In genomic region chr5:34534237-34535108, GRCh38 we compare ENCODE assay signal across 8 cellular contexts.
DNase-seq lines count a peak whose midpoint lies in the region; ATAC-seq, FAIRE-seq and TF ChIP-seq lines count a peak whose summit lies in the region.

No MANE protein-coding gene starts in this region.

- DNase-seq in AG09309 (ENCODE audit: low read depth) (peak; percentile 87), endothelial cell of umbilical vein (ENCODE audit: low read depth, low spot score) (peak; percentile 50), activated gamma-delta T cell (lab: John Stamatoyannopoulos, UW) (no peak), NCI-H510A treated with DMSO at 0.1 percent for 48 hours (lab: John Stamatoyannopoulos, UW) (no peak), NCI-H2171 (lab: John Stamatoyannopoulos, UW) (no peak), HEK293T (ENCODE audit: extremely low spot score) (no peak)

- no peak overlapping the region for H3K27ac ChIP-seq in endothelial cell of umbilical vein (ENCODE audit: insufficient read depth, low read depth, low read length)

- H3K9me1 ChIP-seq in endothelial cell of umbilical vein (replicated peaks; ENCODE audit: control insufficient read depth, extremely low read depth, insufficient read depth, low read length) = no peaks in the 10 kb centered on the region

- FAIRE-seq in endothelial cell of umbilical vein (lab: Jason Lieb, UNC) = peak; percentile 55

- POLR2A ChIA-PET in endothelial cell of umbilical vein (lab: Charles Lee) = no interaction called here
- POLR2A ChIA-PET in HEK293T (lab: Yijun Ruan, JAX) = no interaction called here

- no peaks in the 10 kb centered on the region for H3K79me2 ChIP-seq in endothelial cell of umbilical vein (ENCODE audit: control insufficient read depth, insufficient read depth, low read length)

- CTCF ChIA-PET in endothelial cell of umbilical vein (lab: Charles Lee) = interaction anchor here (0.6 to 1.8 kb wide), 5 partner anchors 11 to 44 kb away, joined by 3 to 7 read pairs (median 3); no protein-coding TSS in a partner anchor
- CTCF ChIA-PET in HEK293T (lab: Yijun Ruan, JAX) = interaction anchor here (0.6 kb wide), 1 partner anchor 43 kb away, joined by 3 read pairs; no protein-coding TSS in a partner anchor

- TF ChIP-seq CTCF in AG09309 (IDR thresholded peaks at IDR 0.05; ENCODE audit: control insufficient read depth, insufficient read depth, low read depth, low read length, missing control alignments) (no peak), endothelial cell of umbilical vein (IDR thresholded peaks at IDR 0.05; ENCODE audit: extremely low read depth in 1 of 2, insufficient read depth in 1 of 2, low read depth in 1 of 2, low read length in 2 of 2) (no peak)

- no peak for TF ChIP-seq POLR2A in endothelial cell of umbilical vein (IDR thresholded peaks at IDR 0.05; ENCODE audit: low read depth, low read length)

- H3K9ac ChIP-seq in endothelial cell of umbilical vein (replicated peaks; ENCODE audit: extremely low read depth, insufficient read depth, low read length) = no peak overlapping the region

- intact Hi-C loops in endothelial cell of umbilical vein (cut with micrococcal nuclease) = loop anchor here (2.0 kb wide), 1 partner anchor 52 kb away; no protein-coding TSS in a partner anchor

- H3K4me2 ChIP-seq in endothelial cell of umbilical vein (ENCODE audit: insufficient read depth, low read length) = no peak overlapping the region

- H3K36me3 ChIP-seq in endothelial cell of umbilical vein (ENCODE audit: control insufficient read depth in 2 of 2, extremely low read depth in 1 of 2, insufficient read depth in 2 of 2, low read length in 2 of 2) = no peaks in the 10 kb centered on the region

- no TSS peak for BruUV-seq in endothelial cell of umbilical vein (replicated peaks; lab: Mats Ljungman, UMichigan)

- H3K4me3 ChIP-seq in AG09309 (ENCODE audit: control insufficient read depth, low read depth, low read length) (no peak overlapping the region), endothelial cell of umbilical vein (replicated peaks in 1 of 3; ENCODE audit: insufficient read depth in 1 of 3, low read depth in 1 of 3, low read length in 3 of 3) (no peak overlapping the region)

- ATAC-seq in GM19438 (IDR thresholded peaks at IDR 0.05; ENCODE audit: low read depth, unreplicated experiment) (peak; percentile 73), HG03378 (IDR thresholded peaks at IDR 0.05; ENCODE audit: unreplicated experiment) (peak; percentile 63)

- no peaks in the 10 kb centered on the region for H4K20me1 ChIP-seq in endothelial cell of umbilical vein (replicated peaks; ENCODE audit: control insufficient read depth, extremely low read depth, insufficient read depth, low read length)

- H3K27me3 ChIP-seq in endothelial cell of umbilical vein (ENCODE audit: control insufficient read depth in 2 of 2, insufficient read depth in 2 of 2, low read length in 2 of 2) = no peaks in the 10 kb centered on the region

- H2AFZ ChIP-seq in endothelial cell of umbilical vein (ENCODE audit: low read depth, low read length) = peak overlapping the region; percentile 14

- dilution Hi-C loops in endothelial cell of umbilical vein (cut with MboI; ENCODE audit: extremely low pct_ligation_motif_present, low sequenced_read_pairs) = no loop called here

- no peaks in the 10 kb centered on the region for H3K9me3 ChIP-seq in endothelial cell of umbilical vein (replicated peaks; ENCODE audit: control insufficient read depth, insufficient read depth, low read length)

- peaks cover 16% of the 10 kb centered on the region for H3K4me1 ChIP-seq in endothelial cell of umbilical vein (ENCODE audit: control insufficient read depth, extremely low read depth, insufficient read depth, low read length)

TF ChIP-seq in endothelial cell of umbilical vein, 7 proteins besides CTCF, POLR2A, EP300 and RAD21:
- no peak for TF ChIP-seq EZH2 (IDR thresholded peaks at IDR 0.05; ENCODE audit: borderline replicate concordance, low read depth, low read length, severe bottlenecking)
- TF ChIP-seq FOS (IDR thresholded peaks at IDR 0.05; ENCODE audit: borderline replicate concordance, insufficient read depth, low read length) = no peak
- TF ChIP-seq MYC (IDR thresholded peaks at IDR 0.05; ENCODE audit: low read depth, low read length) = no peak
- no peak for TF ChIP-seq GATA2 (IDR thresholded peaks at IDR 0.05; ENCODE audit: insufficient read depth, insufficient read length, low read depth, low read length)
- no peak for TF ChIP-seq MAX (IDR thresholded peaks at IDR 0.05; ENCODE audit: insufficient read depth, insufficient read length)
- TF ChIP-seq JUN (IDR thresholded peaks at IDR 0.05; ENCODE audit: borderline replicate concordance, insufficient read depth, insufficient read length, low read depth) = no peak
- TF ChIP-seq POLR2AphosphoS5 (IDR thresholded peaks at IDR 0.05; ENCODE audit: insufficient read depth, low read depth, low read length) = no peak

TF ChIP-seq in HEK293T, 16 proteins besides CTCF, POLR2A, EP300 and RAD21:
- no peak for TF ChIP-seq FOXA1 (IDR thresholded peaks at IDR 0.05)
- no peak for TF ChIP-seq FOXM1 (IDR thresholded peaks at IDR 0.05; ENCODE audit: borderline replicate concordance)
- no peak for TF ChIP-seq FOXK2 (IDR thresholded peaks at IDR 0.05)
- TF ChIP-seq LEF1 (IDR thresholded peaks at IDR 0.05; ENCODE audit: borderline replicate concordance) = no peak
- no peak for TF ChIP-seq TARDBP (IDR thresholded peaks at IDR 0.05)
- TF ChIP-seq, protein P1, sequence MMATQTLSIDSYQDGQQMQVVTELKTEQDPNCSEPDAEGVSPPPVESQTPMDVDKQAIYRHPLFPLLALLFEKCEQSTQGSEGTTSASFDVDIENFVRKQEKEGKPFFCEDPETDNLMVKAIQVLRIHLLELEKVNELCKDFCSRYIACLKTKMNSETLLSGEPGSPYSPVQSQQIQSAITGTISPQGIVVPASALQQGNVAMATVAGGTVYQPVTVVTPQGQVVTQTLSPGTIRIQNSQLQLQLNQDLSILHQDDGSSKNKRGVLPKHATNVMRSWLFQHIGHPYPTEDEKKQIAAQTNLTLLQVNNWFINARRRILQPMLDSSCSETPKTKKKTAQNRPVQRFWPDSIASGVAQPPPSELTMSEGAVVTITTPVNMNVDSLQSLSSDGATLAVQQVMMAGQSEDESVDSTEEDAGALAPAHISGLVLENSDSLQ (IDR thresholded peaks at IDR 0.05) = no peak
- no peak for TF ChIP-seq NFRKB (IDR thresholded peaks at IDR 0.05)
- no peak for TF ChIP-seq ZNF384 (IDR thresholded peaks at IDR 0.05)
- TF ChIP-seq CTBP1 (IDR thresholded peaks at IDR 0.05; ENCODE audit: borderline replicate concordance) = no peak
- TF ChIP-seq L3MBTL2 (conservative IDR thresholded peaks at IDR 0.05) = no peak
- no peak for TF ChIP-seq SP1 (IDR thresholded peaks at IDR 0.05)
- TF ChIP-seq HDGF (IDR thresholded peaks at IDR 0.05; ENCODE audit: borderline replicate concordance) = no peak
- no peak for TF ChIP-seq BHLHE40 (IDR thresholded peaks at IDR 0.05; ENCODE audit: borderline replicate concordance)
- no peak for TF ChIP-seq ELF4 (IDR thresholded peaks at IDR 0.05)

Comparison
In these comparisons a context has a peak if more than half of its experiments do, and no peak if none do; other contexts are left out.
1. DNase-seq: peak in AG09309 (single experiment) and endothelial cell of umbilical vein (single experiment); none in activated gamma-delta T cell (single experiment), NCI-H510A treated with DMSO at 0.1 percent for 48 hours (single experiment), NCI-H2171 (single experiment) and HEK293T (single experiment).